34 cellular contexts compared by ENCODE assay signal in genomic region chr5:180682560-180682959, GRCh38. TPM values are rescaled to one million over a fixed set of nuclear protein-coding genes. Genes with fewer than 3 reads are reported as not detected.
"Had no signal": no experiment of that assay in that cellular context is flagged by ENCODE, and none has a peak within 500 bp of the region (broad histone marks: within the 10 kb centered on the region; RNA-seq: fewer than 3 reads in every experiment).

No MANE protein-coding gene starts in this region.

- ATAC-seq: effector memory CD8-positive, alpha-beta T cell; gastrocnemius medialis; heart left ventricle; left cardiac atrium; left lung; right cardiac atrium; stimulated activated effector memory CD8-positive, alpha-beta T cell treated with anti-CD3 and anti-CD28 coated beads, Interleukin-12 subunit alpha, Interleukin-12 subunit beta, amount 100 ng/mL, for 72 hours had no signal

- H3K36me3 ChIP-seq: gastrocnemius medialis, heart left ventricle, left lung, prostate gland, sigmoid colon, stomach, thyroid gland, vagina had no signal

- H3K4me3 ChIP-seq: gastrocnemius medialis, heart left ventricle, hepatocyte, left lung, prostate gland, sigmoid colon, stomach, thyroid gland, vagina had no signal

- H3K9me3 ChIP-seq: gastrocnemius medialis, left lung, prostate gland, stomach, thyroid gland, vagina had no signal

- H3K27ac Mint-ChIP-seq: effector memory CD8-positive, alpha-beta T cell; natural killer cell treated with Interleukin-12 subunit alpha and Interleukin-12 subunit beta and Interleukin-15 and Interleukin-18, amount 100 ng/mL, for 72 hours; stimulated activated effector memory CD8-positive, alpha-beta T cell treated with anti-CD3 and anti-CD28 coated beads, Interleukin-12 subunit alpha, Interleukin-12 subunit beta, amount 100 ng/mL, for 72 hours had no signal

- H3K36me3 Mint-ChIP-seq: natural killer cell treated with Interleukin-12 subunit alpha and Interleukin-12 subunit beta and Interleukin-15 and Interleukin-18, amount 100 ng/mL, for 72 hours; stimulated activated effector memory CD8-positive, alpha-beta T cell treated with anti-CD3 and anti-CD28 coated beads, Interleukin-12 subunit alpha, Interleukin-12 subunit beta, amount 100 ng/mL, for 72 hours had no signal

- H3K27ac ChIP-seq: gastrocnemius medialis, heart left ventricle, hepatocyte, left lung, prostate gland, sigmoid colon, stomach, thyroid gland, vagina had no signal

- H3K4me2 ChIP-seq: hepatocyte had no signal

- H2AFZ ChIP-seq: hepatocyte had no signal

- H3K4me3 Mint-ChIP-seq: effector memory CD8-positive, alpha-beta T cell; natural killer cell treated with Interleukin-12 subunit alpha and Interleukin-12 subunit beta and Interleukin-15 and Interleukin-18, amount 100 ng/mL, for 72 hours; neural crest cell; stimulated activated effector memory CD8-positive, alpha-beta T cell treated with anti-CD3 and anti-CD28 coated beads, Interleukin-12 subunit alpha, Interleukin-12 subunit beta, amount 100 ng/mL, for 72 hours had no signal

- H3K27me3 ChIP-seq: thyroid gland, vagina had no signal

- H3K4me1 ChIP-seq: gastrocnemius medialis, heart left ventricle, left lung, prostate gland, sigmoid colon, stomach, thyroid gland, vagina had no signal

- H3K79me2 ChIP-seq: hepatocyte had no signal

- H3K9me3 Mint-ChIP-seq: effector memory CD8-positive, alpha-beta T cell; natural killer cell treated with Interleukin-12 subunit alpha and Interleukin-12 subunit beta and Interleukin-15 and Interleukin-18, amount 100 ng/mL, for 72 hours; neural crest cell; stimulated activated effector memory CD8-positive, alpha-beta T cell treated with anti-CD3 and anti-CD28 coated beads, Interleukin-12 subunit alpha, Interleukin-12 subunit beta, amount 100 ng/mL, for 72 hours had no signal

- DNase-seq: cortex of kidney; effector memory CD8-positive, alpha-beta T cell; foreskin fibroblast; gastrocnemius medialis; heart left ventricle; left cardiac atrium; left lung; mesenchymal stem cell; midbrain; nucleus accumbens; right cardiac atrium; sigmoid colon; stimulated activated CD4-positive, alpha-beta T cell treated with anti-CD3 and anti-CD28 coated beads, Interleukin-2, amount 100 ng/mL, for 24 hours; stimulated activated CD4-positive, alpha-beta T cell treated with anti-CD3 and anti-CD28 coated beads, Interleukin-4, amount 100 ng/mL, for 24 hours; stimulated activated naive CD4-positive, alpha-beta T cell treated with Interleukin-2 at 50 U/mL for 16 hours; stomach; thyroid gland; trophoblast cell had no signal

RNA-seq across cellular contexts. Expression of gene OR2Y1, which starts 57.3 kb away (rescaled TPM):
- total RNA-seq: dermis microvascular lymphatic vessel endothelial cell; gastrocnemius medialis; heart left ventricle; hepatocyte; kidney epithelial cell; left cardiac atrium; left lung; lower leg skin; lung microvascular endothelial cell; myocyte; natural killer cell treated with Interleukin-12 subunit alpha and Interleukin-12 subunit beta and Interleukin-15 and Interleukin-18, amount 100 ng/mL, for 72 hours; neural crest cell; osteocyte; prostate gland; right cardiac atrium; sigmoid colon; skeletal muscle tissue; stomach; subcutaneous adipose tissue; temporal lobe; thyroid gland; ureter; vagina had no signal
